Comparison of ENCODE assay signal across 1 cellular context in genomic region chr5:132751444-132751843, GRCh38.
A peak's percentile ranks its signal among the peaks of the same experiment; 100 is the strongest.
TF ChIP-seq lines count a peak whose summit lies in the region.

No MANE protein-coding gene starts in this region.

TF ChIP-seq in GM12878, 131 proteins besides CTCF, POLR2A, EP300 and RAD21 (continued from another document and continues in another):
- no peak for TF ChIP-seq REST (IDR thresholded peaks at IDR 0.05; ENCODE audit: low read depth, low read length)
- TF ChIP-seq CHD1 (IDR thresholded peaks at IDR 0.05; ENCODE audit: low read depth, low read length), result no peak
- TF ChIP-seq, protein P1, sequence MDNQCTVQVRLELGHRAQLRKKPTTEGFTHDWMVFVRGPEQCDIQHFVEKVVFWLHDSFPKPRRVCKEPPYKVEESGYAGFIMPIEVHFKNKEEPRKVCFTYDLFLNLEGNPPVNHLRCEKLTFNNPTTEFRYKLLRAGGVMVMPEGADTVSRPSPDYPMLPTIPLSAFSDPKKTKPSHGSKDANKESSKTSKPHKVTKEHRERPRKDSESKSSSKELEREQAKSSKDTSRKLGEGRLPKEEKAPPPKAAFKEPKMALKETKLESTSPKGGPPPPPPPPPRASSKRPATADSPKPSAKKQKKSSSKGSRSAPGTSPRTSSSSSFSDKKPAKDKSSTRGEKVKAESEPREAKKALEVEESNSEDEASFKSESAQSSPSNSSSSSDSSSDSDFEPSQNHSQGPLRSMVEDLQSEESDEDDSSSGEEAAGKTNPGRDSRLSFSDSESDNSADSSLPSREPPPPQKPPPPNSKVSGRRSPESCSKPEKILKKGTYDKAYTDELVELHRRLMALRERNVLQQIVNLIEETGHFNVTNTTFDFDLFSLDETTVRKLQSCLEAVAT (IDR thresholded peaks at IDR 0.05), result peak; percentile 93
- TF ChIP-seq CBX5 (IDR thresholded peaks at IDR 0.05; ENCODE audit: low read depth), result no peak
- TF ChIP-seq SMAD5 (IDR thresholded peaks at IDR 0.05; ENCODE audit: low read depth), result no peak
- TF ChIP-seq HDGF (IDR thresholded peaks at IDR 0.05), result no peak
- no peak for TF ChIP-seq SMC3 (IDR thresholded peaks at IDR 0.05; ENCODE audit: borderline replicate concordance, low read length)
- TF ChIP-seq HDAC2 (IDR thresholded peaks at IDR 0.05), result no peak
- TF ChIP-seq BHLHE40 (IDR thresholded peaks at IDR 0.05; ENCODE audit: borderline replicate concordance in 1 of 2, low read depth in 2 of 2, low read length in 1 of 2), result 0 out of 4 replicates have a peak, but pooled peaks of 1 of the 2 experiments have one; percentile 26
- no peak for TF ChIP-seq ZNF274 (IDR thresholded peaks at IDR 0.05; ENCODE audit: insufficient read depth, insufficient read length)
- TF ChIP-seq FOXK2 (IDR thresholded peaks at IDR 0.05), result no peak
- TF ChIP-seq NBN (IDR thresholded peaks at IDR 0.05), result peak; percentile 66; the same call in 1 of the 2 replicates
- TF ChIP-seq BMI1 (IDR thresholded peaks at IDR 0.05; ENCODE audit: borderline replicate concordance), result no peak; the same call in 1 of the 2 replicates
- TF ChIP-seq PAX5 (IDR thresholded peaks at IDR 0.05; ENCODE audit: borderline replicate concordance, low read depth, low read length), result 0 out of 2 replicates have a peak, but pooled peaks have one; percentile 33
- TF ChIP-seq ATF7 (IDR thresholded peaks at IDR 0.05; ENCODE audit: low read depth), result peak; percentile 99
- TF ChIP-seq, protein P2, sequence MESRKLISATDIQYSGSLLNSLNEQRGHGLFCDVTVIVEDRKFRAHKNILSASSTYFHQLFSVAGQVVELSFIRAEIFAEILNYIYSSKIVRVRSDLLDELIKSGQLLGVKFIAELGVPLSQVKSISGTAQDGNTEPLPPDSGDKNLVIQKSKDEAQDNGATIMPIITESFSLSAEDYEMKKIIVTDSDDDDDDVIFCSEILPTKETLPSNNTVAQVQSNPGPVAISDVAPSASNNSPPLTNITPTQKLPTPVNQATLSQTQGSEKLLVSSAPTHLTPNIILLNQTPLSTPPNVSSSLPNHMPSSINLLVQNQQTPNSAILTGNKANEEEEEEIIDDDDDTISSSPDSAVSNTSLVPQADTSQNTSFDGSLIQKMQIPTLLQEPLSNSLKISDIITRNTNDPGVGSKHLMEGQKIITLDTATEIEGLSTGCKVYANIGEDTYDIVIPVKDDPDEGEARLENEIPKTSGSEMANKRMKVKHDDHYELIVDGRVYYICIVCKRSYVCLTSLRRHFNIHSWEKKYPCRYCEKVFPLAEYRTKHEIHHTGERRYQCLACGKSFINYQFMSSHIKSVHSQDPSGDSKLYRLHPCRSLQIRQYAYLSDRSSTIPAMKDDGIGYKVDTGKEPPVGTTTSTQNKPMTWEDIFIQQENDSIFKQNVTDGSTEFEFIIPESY (IDR thresholded peaks at IDR 0.05), result no peak
- TF ChIP-seq HCFC1 (IDR thresholded peaks at IDR 0.05; ENCODE audit: low read length), result no peak
- no peak for TF ChIP-seq SRF (IDR thresholded peaks at IDR 0.05; ENCODE audit: low read depth in 2 of 2, low read length in 2 of 2)
- TF ChIP-seq RCOR1 (conservative IDR thresholded peaks at IDR 0.05; ENCODE audit: low read depth, low read length), result no peak
- TF ChIP-seq CHD4 (IDR thresholded peaks at IDR 0.05), result no peak
- no peak for TF ChIP-seq POLR2AphosphoS2 (IDR thresholded peaks at IDR 0.05; ENCODE audit: low read depth, low read length)
- peak; percentile 79 for TF ChIP-seq IKZF1 (conservative IDR thresholded peaks at IDR 0.05)
- TF ChIP-seq, protein P3, sequence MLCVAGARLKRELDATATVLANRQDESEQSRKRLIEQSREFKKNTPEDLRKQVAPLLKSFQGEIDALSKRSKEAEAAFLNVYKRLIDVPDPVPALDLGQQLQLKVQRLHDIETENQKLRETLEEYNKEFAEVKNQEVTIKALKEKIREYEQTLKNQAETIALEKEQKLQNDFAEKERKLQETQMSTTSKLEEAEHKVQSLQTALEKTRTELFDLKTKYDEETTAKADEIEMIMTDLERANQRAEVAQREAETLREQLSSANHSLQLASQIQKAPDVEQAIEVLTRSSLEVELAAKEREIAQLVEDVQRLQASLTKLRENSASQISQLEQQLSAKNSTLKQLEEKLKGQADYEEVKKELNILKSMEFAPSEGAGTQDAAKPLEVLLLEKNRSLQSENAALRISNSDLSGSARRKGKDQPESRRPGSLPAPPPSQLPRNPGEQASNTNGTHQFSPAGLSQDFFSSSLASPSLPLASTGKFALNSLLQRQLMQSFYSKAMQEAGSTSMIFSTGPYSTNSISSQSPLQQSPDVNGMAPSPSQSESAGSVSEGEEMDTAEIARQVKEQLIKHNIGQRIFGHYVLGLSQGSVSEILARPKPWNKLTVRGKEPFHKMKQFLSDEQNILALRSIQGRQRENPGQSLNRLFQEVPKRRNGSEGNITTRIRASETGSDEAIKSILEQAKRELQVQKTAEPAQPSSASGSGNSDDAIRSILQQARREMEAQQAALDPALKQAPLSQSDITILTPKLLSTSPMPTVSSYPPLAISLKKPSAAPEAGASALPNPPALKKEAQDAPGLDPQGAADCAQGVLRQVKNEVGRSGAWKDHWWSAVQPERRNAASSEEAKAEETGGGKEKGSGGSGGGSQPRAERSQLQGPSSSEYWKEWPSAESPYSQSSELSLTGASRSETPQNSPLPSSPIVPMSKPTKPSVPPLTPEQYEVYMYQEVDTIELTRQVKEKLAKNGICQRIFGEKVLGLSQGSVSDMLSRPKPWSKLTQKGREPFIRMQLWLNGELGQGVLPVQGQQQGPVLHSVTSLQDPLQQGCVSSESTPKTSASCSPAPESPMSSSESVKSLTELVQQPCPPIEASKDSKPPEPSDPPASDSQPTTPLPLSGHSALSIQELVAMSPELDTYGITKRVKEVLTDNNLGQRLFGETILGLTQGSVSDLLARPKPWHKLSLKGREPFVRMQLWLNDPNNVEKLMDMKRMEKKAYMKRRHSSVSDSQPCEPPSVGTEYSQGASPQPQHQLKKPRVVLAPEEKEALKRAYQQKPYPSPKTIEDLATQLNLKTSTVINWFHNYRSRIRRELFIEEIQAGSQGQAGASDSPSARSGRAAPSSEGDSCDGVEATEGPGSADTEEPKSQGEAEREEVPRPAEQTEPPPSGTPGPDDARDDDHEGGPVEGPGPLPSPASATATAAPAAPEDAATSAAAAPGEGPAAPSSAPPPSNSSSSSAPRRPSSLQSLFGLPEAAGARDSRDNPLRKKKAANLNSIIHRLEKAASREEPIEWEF (IDR thresholded peaks at IDR 0.05; ENCODE audit: insufficient replicate concordance, low read depth, low read length), result no peak
- TF ChIP-seq, protein P4, sequence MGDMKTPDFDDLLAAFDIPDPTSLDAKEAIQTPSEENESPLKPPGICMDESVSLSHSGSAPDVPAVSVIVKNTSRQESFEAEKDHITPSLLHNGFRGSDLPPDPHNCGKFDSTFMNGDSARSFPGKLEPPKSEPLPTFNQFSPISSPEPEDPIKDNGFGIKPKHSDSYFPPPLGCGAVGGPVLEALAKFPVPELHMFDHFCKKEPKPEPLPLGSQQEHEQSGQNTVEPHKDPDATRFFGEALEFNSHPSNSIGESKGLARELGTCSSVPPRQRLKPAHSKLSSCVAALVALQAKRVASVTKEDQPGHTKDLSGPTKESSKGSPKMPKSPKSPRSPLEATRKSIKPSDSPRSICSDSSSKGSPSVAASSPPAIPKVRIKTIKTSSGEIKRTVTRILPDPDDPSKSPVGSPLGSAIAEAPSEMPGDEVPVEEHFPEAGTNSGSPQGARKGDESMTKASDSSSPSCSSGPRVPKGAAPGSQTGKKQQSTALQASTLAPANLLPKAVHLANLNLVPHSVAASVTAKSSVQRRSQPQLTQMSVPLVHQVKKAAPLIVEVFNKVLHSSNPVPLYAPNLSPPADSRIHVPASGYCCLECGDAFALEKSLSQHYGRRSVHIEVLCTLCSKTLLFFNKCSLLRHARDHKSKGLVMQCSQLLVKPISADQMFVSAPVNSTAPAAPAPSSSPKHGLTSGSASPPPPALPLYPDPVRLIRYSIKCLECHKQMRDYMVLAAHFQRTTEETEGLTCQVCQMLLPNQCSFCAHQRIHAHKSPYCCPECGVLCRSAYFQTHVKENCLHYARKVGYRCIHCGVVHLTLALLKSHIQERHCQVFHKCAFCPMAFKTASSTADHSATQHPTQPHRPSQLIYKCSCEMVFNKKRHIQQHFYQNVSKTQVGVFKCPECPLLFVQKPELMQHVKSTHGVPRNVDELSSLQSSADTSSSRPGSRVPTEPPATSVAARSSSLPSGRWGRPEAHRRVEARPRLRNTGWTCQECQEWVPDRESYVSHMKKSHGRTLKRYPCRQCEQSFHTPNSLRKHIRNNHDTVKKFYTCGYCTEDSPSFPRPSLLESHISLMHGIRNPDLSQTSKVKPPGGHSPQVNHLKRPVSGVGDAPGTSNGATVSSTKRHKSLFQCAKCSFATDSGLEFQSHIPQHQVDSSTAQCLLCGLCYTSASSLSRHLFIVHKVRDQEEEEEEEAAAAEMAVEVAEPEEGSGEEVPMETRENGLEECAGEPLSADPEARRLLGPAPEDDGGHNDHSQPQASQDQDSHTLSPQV (IDR thresholded peaks at IDR 0.05), result no peak
- no peak for TF ChIP-seq SIN3A (IDR thresholded peaks at IDR 0.05; ENCODE audit: low read depth, low read length)
- no peak for TF ChIP-seq ZBTB11 (CRISPR knock-in tag; IDR thresholded peaks at IDR 0.05)
- TF ChIP-seq ASH2L (IDR thresholded peaks at IDR 0.05; ENCODE audit: borderline replicate concordance, low read depth), result no peak
- TF ChIP-seq TARDBP (IDR thresholded peaks at IDR 0.05; ENCODE audit: borderline replicate concordance), result no peak
- TF ChIP-seq DPF2 (IDR thresholded peaks at IDR 0.05), result no peak
- no peak for TF ChIP-seq TAF1 (IDR thresholded peaks at IDR 0.05; ENCODE audit: borderline replicate concordance, low read depth, low read length)
- TF ChIP-seq ZZZ3 (IDR thresholded peaks at IDR 0.05; ENCODE audit: control insufficient read depth, insufficient read length, low read depth), result no peak
- TF ChIP-seq ZBTB40 (IDR thresholded peaks at IDR 0.05; ENCODE audit: borderline replicate concordance), result no peak
- no peak for TF ChIP-seq SP1 (IDR thresholded peaks at IDR 0.05; ENCODE audit: low read depth, low read length)
- peak; percentile 57; the same call in 1 of the 2 replicates for TF ChIP-seq EED (IDR thresholded peaks at IDR 0.05; ENCODE audit: low read depth)
